ENCODE assay signal across 8 cellular contexts in genomic region chr1:111738436-111739221, GRCh38. TPM values are rescaled to one million over a fixed set of nuclear protein-coding genes. Genes with fewer than 3 reads are reported as not detected.
DNase-seq lines count a peak whose midpoint lies in the region; ATAC-seq and TF ChIP-seq lines count a peak whose summit lies in the region.

No MANE protein-coding gene starts in this region.

- peak overlapping the region; percentile 61 for H3K4me3 ChIP-seq in Jurkat, Clone E6-1 (ENCODE audit: low read length)
- peak overlapping the region; percentile 82 for H3K4me3 ChIP-seq in rectal smooth muscle tissue (ENCODE audit: low read length)

- peak; percentile 39 for ATAC-seq in GM21825 (IDR thresholded peaks at IDR 0.05; ENCODE audit: unreplicated experiment)

- H3K4me1 ChIP-seq in rectal smooth muscle tissue (ENCODE audit: control insufficient read depth, insufficient read depth, low read length): peaks cover 17% of the 10 kb centered on the region

- no peak for TF ChIP-seq CTCF in GM10266 (IDR thresholded peaks at IDR 0.05; ENCODE audit: control insufficient read depth, insufficient read depth, low read depth, missing control alignments)

- no peaks in the 10 kb centered on the region for H3K27me3 ChIP-seq in rectal smooth muscle tissue (ENCODE audit: control insufficient read depth, insufficient read depth, low read length)

- peak; percentile 62 for DNase-seq in GM10266 (ENCODE audit: extremely low spot score)
- peak; percentile 38 for DNase-seq in Jurkat, Clone E6-1 (ENCODE audit: low read depth, low spot score)
- peak; percentile 58 for DNase-seq in SK-MEL-5 (ENCODE audit: low read depth, low spot score)
- peak; percentile 83 for DNase-seq in astrocyte of the hippocampus (ENCODE audit: low read depth, low spot score)
- peak in 48 of 51 donors; percentile 10 to 81 (median 64) for DNase-seq in hypothalamus (lab: John Stamatoyannopoulos, UW)
- no peak for DNase-seq in amniotic stem cell (lab: John Stamatoyannopoulos, UW)

- peak overlapping the region; percentile 79 for H3K9ac ChIP-seq in rectal smooth muscle tissue (ENCODE audit: low read length)

- in situ Hi-C loops in SK-MEL-5 (cut with HindIII; ENCODE audit: low pct_unique_long_range_greater_than_20kb, low sequenced_read_pairs): no loop called here

- H3K36me3 ChIP-seq in rectal smooth muscle tissue (ENCODE audit: control insufficient read depth, insufficient read depth, low read length): no peaks in the 10 kb centered on the region

- H3K27ac ChIP-seq in rectal smooth muscle tissue (ENCODE audit: low read depth, low read length): peak overlapping the region; percentile 93

RNA-seq across cellular contexts. Expression of gene INKA2, which starts 0.6 kb away (rescaled TPM):
- 1.8 TPM for polyA plus RNA-seq in Jurkat, Clone E6-1 (2012; ENCODE audit: insufficient read depth, insufficient read length)
- total RNA-seq in SK-MEL-5 (2014; rRNA removed; shearing (Covaris generic)): 0.48 TPM in 1 of 2 replicates, not detected in the other
- 0.81 and 0.92 TPM in 2 replicates for polyA plus RNA-seq in SK-MEL-5 (2015; cell fraction: cytosol; rRNA removed)
- 1.0 and 1.8 TPM in 2 replicates for polyA plus RNA-seq in SK-MEL-5 (2015; cell fraction: nucleus; rRNA removed)

RNA-seq across cellular contexts. Expression of gene DDX20, which starts 17.1 kb away (rescaled TPM):
- polyA plus RNA-seq in Jurkat, Clone E6-1 (2012; ENCODE audit: insufficient read depth, insufficient read length): 22.6 TPM
- total RNA-seq in SK-MEL-5 (2014; rRNA removed; shearing (Covaris generic)): 20.5 and 23.0 TPM in 2 replicates
- 9.7 and 13.2 TPM in 2 replicates for polyA plus RNA-seq in SK-MEL-5 (2015; cell fraction: cytosol; rRNA removed)
- polyA plus RNA-seq in SK-MEL-5 (2015; cell fraction: nucleus; rRNA removed): 28.7 and 35.3 TPM in 2 replicates
